Comparison of ENCODE assay signal across 1 cellular context in genomic region chr20:62303327-62304226, GRCh38.
TF ChIP-seq lines count a peak whose summit lies in the region.

No MANE protein-coding gene starts in this region.

TF ChIP-seq in K562, 482 proteins besides CTCF, POLR2A, EP300 and RAD21 (continued from another document):
- TF ChIP-seq SAP30 (IDR thresholded peaks at IDR 0.05; ENCODE audit: borderline replicate concordance, insufficient read depth, low read depth, low read length, poor library complexity, severe bottlenecking) (peak; percentile 61), EWSR1 (IDR thresholded peaks at IDR 0.05; ENCODE audit: borderline replicate concordance, low read depth, partially characterized antibody) (no peak), NKRF (IDR thresholded peaks at IDR 0.05; ENCODE audit: borderline replicate concordance) (peak; percentile 57; the same call in 1 of the 2 replicates), RBM14 (IDR thresholded peaks at IDR 0.05; ENCODE audit: borderline replicate concordance, insufficient read depth, low read depth, low read length) (no peak), NR1H2 (CRISPR knock-in tag; IDR thresholded peaks at IDR 0.05) (no peak), ZNF263 (CRISPR knock-in tag; IDR thresholded peaks at IDR 0.05; ENCODE audit: borderline replicate concordance) (0 out of 2 replicates have a peak, but pooled peaks have one; percentile 13), CHD1 (IDR thresholded peaks at IDR 0.05; ENCODE audit: low read length) (peak; percentile 37), SRSF1 (IDR thresholded peaks at IDR 0.05; ENCODE audit: low read depth, low read length) (no peak), SIN3B (IDR thresholded peaks at IDR 0.05; ENCODE audit: low read depth) (0 out of 2 replicates have a peak, but pooled peaks have one; percentile 20), NR3C1 (CRISPR knock-in tag; IDR thresholded peaks at IDR 0.05) (no peak), ZNF12 (CRISPR knock-in tag; IDR thresholded peaks at IDR 0.05) (0 out of 2 replicates have a peak, but pooled peaks have one; percentile 22), CREM (IDR thresholded peaks at IDR 0.05; ENCODE audit: low read depth) (peak; percentile 65), UBTF (IDR thresholded peaks at IDR 0.05; ENCODE audit: borderline replicate concordance in 1 of 2, low read depth in 2 of 2, low read length in 2 of 2) (0 out of 4 replicates have a peak, but pooled peaks of 1 of the 2 experiments have one; percentile 11), SREBF1 (IDR thresholded peaks at IDR 0.05; ENCODE audit: borderline replicate concordance, low read depth, low read length) (no peak), ZBTB11 (CRISPR knock-in tag; IDR thresholded peaks at IDR 0.05) (0 out of 6 replicates have a peak, but pooled peaks of 1 of the 3 experiments have one; percentile 22), ERF (CRISPR knock-in tag; IDR thresholded peaks at IDR 0.05) (0 out of 2 replicates have a peak, but pooled peaks have one; percentile 54), KDM5B (IDR thresholded peaks at IDR 0.05; ENCODE audit: insufficient replicate concordance, low read depth, low read length) (peak; percentile 18), SOX6 (IDR thresholded peaks at IDR 0.05) (no peak), TBP (optimal IDR thresholded peaks at IDR 0.05; ENCODE audit: low read depth, low read length) (peak; percentile 17)
- TF ChIP-seq, protein P1, sequence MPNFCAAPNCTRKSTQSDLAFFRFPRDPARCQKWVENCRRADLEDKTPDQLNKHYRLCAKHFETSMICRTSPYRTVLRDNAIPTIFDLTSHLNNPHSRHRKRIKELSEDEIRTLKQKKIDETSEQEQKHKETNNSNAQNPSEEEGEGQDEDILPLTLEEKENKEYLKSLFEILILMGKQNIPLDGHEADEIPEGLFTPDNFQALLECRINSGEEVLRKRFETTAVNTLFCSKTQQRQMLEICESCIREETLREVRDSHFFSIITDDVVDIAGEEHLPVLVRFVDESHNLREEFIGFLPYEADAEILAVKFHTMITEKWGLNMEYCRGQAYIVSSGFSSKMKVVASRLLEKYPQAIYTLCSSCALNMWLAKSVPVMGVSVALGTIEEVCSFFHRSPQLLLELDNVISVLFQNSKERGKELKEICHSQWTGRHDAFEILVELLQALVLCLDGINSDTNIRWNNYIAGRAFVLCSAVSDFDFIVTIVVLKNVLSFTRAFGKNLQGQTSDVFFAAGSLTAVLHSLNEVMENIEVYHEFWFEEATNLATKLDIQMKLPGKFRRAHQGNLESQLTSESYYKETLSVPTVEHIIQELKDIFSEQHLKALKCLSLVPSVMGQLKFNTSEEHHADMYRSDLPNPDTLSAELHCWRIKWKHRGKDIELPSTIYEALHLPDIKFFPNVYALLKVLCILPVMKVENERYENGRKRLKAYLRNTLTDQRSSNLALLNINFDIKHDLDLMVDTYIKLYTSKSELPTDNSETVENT (CRISPR knock-in tag; IDR thresholded peaks at IDR 0.05): 0 out of 2 replicates have a peak, but pooled peaks have one; percentile 14
- TF ChIP-seq, protein P2, sequence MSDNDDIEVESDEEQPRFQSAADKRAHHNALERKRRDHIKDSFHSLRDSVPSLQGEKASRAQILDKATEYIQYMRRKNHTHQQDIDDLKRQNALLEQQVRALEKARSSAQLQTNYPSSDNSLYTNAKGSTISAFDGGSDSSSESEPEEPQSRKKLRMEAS (CRISPR knock-in tag; IDR thresholded peaks at IDR 0.05): peak; percentile 45; the same call in 1 of the 2 replicates
